Comparison of ENCODE assay signal across 1 cellular context in the genomic region with DNA sequence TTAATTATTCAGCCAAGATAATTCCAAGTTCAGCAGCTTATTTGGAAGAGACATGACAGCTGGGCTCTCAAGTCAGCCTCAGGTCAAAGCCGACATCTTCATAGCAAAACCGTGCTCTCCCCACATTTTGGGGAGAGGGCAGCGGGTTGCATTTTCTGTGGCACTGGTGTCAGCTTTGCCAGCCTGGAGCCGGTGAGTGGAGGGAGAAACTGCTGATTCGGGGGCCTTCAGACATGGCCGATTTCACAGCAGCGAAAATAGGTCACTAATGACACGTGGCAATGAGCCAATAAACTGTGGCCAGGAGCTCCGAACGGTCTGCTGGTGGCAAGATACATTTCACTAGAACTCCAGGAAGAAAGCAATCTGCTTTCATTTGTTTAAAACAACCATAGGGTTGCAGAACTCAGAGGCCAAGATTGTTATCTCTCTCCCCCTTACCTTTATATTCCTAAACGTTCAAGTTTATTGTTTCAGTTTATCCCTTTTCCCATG.
TF ChIP-seq lines count a peak whose summit lies in the region.

No MANE protein-coding gene starts in this region.

TF ChIP-seq in SK-N-SH, 30 proteins besides CTCF, POLR2A, EP300 and RAD21 (continued from another document):
- TF ChIP-seq MEF2A (IDR thresholded peaks at IDR 0.05; ENCODE audit: borderline replicate concordance, low read depth) (no peak), EZH2phosphoT487 (IDR thresholded peaks at IDR 0.05; ENCODE audit: borderline replicate concordance, low read depth) (no peak), MXI1 (IDR thresholded peaks at IDR 0.05; ENCODE audit: low read depth, low read length) (no peak), GABPA (IDR thresholded peaks at IDR 0.05; ENCODE audit: low read depth) (no peak), NFIC (IDR thresholded peaks at IDR 0.05; ENCODE audit: borderline replicate concordance) (no peak)
